In the genomic region with DNA sequence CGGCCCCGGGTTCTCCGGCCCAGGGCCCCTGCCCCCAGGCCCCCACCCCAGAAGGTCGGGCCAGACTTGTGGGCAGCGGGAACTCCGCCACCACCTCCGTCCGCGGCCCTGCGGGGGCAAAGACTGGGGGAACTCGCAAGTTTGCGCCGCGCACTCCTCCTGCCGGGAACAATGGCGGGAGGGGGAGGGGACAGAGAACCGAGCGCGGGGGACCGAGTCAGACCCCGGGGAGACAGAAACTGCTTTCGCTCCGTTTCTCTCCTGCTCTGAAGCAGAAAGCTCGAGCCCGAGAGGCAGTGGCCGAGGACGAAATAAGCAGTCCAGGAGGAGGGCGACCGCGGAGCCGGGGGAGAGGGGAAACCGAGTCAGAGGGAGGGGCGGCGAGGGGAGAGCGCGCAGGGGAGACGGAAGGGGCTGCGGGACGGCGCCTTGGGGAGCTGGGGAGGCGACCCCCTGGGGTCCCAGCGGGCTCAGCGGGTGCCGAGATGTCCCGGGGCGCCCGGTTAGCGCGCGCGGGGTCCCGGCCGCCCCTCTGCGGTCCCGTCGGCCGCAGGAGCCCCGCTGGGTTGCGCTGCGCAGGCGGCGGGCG, we compare ENCODE assay signal across 8 cellular contexts. TPM values are rescaled to one million over a fixed set of nuclear protein-coding genes. Genes with fewer than 3 reads are reported as not detected.
DNase-seq lines count a peak whose midpoint lies in the region; ATAC-seq, FAIRE-seq and TF ChIP-seq lines count a peak whose summit lies in the region.

No MANE protein-coding gene starts in this region.

- peak overlapping the region; percentile 90 for H2AFZ ChIP-seq in PC-3 (ENCODE audit: low read length)

- H3K27me3 Mint-ChIP-seq in memory B cell: no peaks in the 10 kb centered on the region

- POLR2A ChIA-PET in PC-3 (lab: Charles Lee; ENCODE audit: unreplicated experiment): interaction anchor here (0.5 kb wide), 1 partner anchor 19 kb away, joined by 3 read pairs; no protein-coding TSS in a partner anchor

- TF ChIP-seq CTCF in DOHH2 (IDR thresholded peaks at IDR 0.05; ENCODE audit: low read depth, low read length, poor library complexity, severe bottlenecking) (no peak), PC-3 (conservative IDR thresholded peaks at IDR 0.05; ENCODE audit: low read depth, low read length) (no peak), bronchial epithelial cell (IDR thresholded peaks at IDR 0.05; ENCODE audit: insufficient read depth, low read length, severe bottlenecking) (no peak)

- H3K9me3 ChIP-seq in DOHH2 (ENCODE audit: control insufficient read depth, insufficient read depth, low read length) (no peaks in the 10 kb centered on the region), PC-3 (ENCODE audit: low read length) (no peaks in the 10 kb centered on the region), subcutaneous abdominal adipose tissue (ENCODE audit: control insufficient read depth in 5 of 5, low read length in 5 of 5) (no peaks in the 10 kb centered on the region)

- FAIRE-seq in bronchial epithelial cell (lab: Jason Lieb, UNC): no peak

- H3K9ac ChIP-seq in PC-3 (ENCODE audit: low read length) (peak overlapping the region; percentile 40), subcutaneous abdominal adipose tissue (ENCODE audit: low read length in 5 of 5) (peak overlapping the region in 4 of 5 donors; percentile 70 to 78 (median 76))

- peak overlapping the region; percentile 63 for H3K4me2 ChIP-seq in DOHH2 (ENCODE audit: low read length)
- peak overlapping the region; percentile 90 for H3K4me2 ChIP-seq in PC-3 (ENCODE audit: low read length)

- H3K36me3 ChIP-seq in DOHH2 (ENCODE audit: control insufficient read depth, low read length) (no peaks in the 10 kb centered on the region), PC-3 (ENCODE audit: low read depth, low read length) (no peaks in the 10 kb centered on the region), bronchial epithelial cell (ENCODE audit: control insufficient read depth, insufficient read depth, low read length) (no peaks in the 10 kb centered on the region), subcutaneous abdominal adipose tissue (ENCODE audit: control insufficient read depth in 5 of 5, insufficient read depth in 5 of 5, low read length in 5 of 5) (peaks cover 0 to 6% (median 4%) of the 10 kb centered on the region in 5 donors)

- peak overlapping the region; percentile 56 for H3K4me3 ChIP-seq in DOHH2 (ENCODE audit: low read length)
- peak overlapping the region; percentile 78 for H3K4me3 ChIP-seq in PC-3 (ENCODE audit: low read length)
- peak overlapping the region; percentile 43 for H3K4me3 ChIP-seq in bronchial epithelial cell (ENCODE audit: low read depth, low read length)
- H3K4me3 ChIP-seq in subcutaneous abdominal adipose tissue (ENCODE audit: low read depth in 1 of 5, low read length in 5 of 5): peak overlapping the region; percentile 59 to 86 (median 79)

- BruUV-seq in PC-3 (replicated peaks; lab: Mats Ljungman, UMichigan): no TSS peak

- ATAC-seq in PC-3 (peak; percentile 12), memory B cell (ENCODE audit: low read depth) (peak; percentile 19), GM21717 (IDR thresholded peaks at IDR 0.05; ENCODE audit: unreplicated experiment) (no peak), esophagus mucosa (no peak)

- no peaks in the 10 kb centered on the region for H3K9me2 ChIP-seq in DOHH2 (replicated peaks; ENCODE audit: control insufficient read depth, low read length)
- H3K9me2 ChIP-seq in PC-3 (replicated peaks; ENCODE audit: low read length): no peaks in the 10 kb centered on the region

- CTCF ChIA-PET in PC-3 (lab: Charles Lee): no interaction called here

- H3K4me1 ChIP-seq in DOHH2 (ENCODE audit: control insufficient read depth, low read length) (peaks cover 16% of the 10 kb centered on the region), PC-3 (ENCODE audit: insufficient read depth, low read length) (peaks cover 10% of the 10 kb centered on the region), subcutaneous abdominal adipose tissue (ENCODE audit: control insufficient read depth in 5 of 5, insufficient read depth in 5 of 5, low read length in 5 of 5) (peaks cover 9 to 69% (median 56%) of the 10 kb centered on the region in 5 donors)

- H3K27me3 ChIP-seq in DOHH2 (ENCODE audit: control insufficient read depth, low read length) (peaks cover 30% of the 10 kb centered on the region), PC-3 (ENCODE audit: low read length) (no peaks in the 10 kb centered on the region), bronchial epithelial cell (ENCODE audit: control insufficient read depth, insufficient read depth, low read length) (peaks cover 10% of the 10 kb centered on the region), subcutaneous abdominal adipose tissue (ENCODE audit: control insufficient read depth in 5 of 5, insufficient read depth in 4 of 5, low read length in 5 of 5) (peaks cover 0 to 9% (median 0%) of the 10 kb centered on the region in 5 donors)

- H3K79me2 ChIP-seq in DOHH2 (ENCODE audit: control insufficient read depth, low read length) (no peaks in the 10 kb centered on the region), PC-3 (ENCODE audit: low read length) (peaks cover 9% of the 10 kb centered on the region)

- peaks cover 38% of the 10 kb centered on the region for H3K4me1 Mint-ChIP-seq in memory B cell

- intact Hi-C loops in PC-3 (cut with micrococcal nuclease): no loop called here

- H3K27ac ChIP-seq in DOHH2 (ENCODE audit: low read depth, low read length) (no peak overlapping the region), PC-3 (ENCODE audit: low read length) (no peak overlapping the region), subcutaneous abdominal adipose tissue (ENCODE audit: low read depth, low read length) (peak overlapping the region; percentile 60)

- no peaks in the 10 kb centered on the region for H3K36me3 Mint-ChIP-seq in memory B cell

- peak overlapping the region; percentile 91 for H3K4me3 Mint-ChIP-seq in memory B cell

- H3K27ac Mint-ChIP-seq in memory B cell: peak overlapping the region; percentile 75

- H3K9me3 Mint-ChIP-seq in memory B cell: no peaks in the 10 kb centered on the region

- H3F3A ChIP-seq in DOHH2 (ENCODE audit: control insufficient read depth, insufficient read depth) (no peaks in the 10 kb centered on the region; the same call in 1 of the 2 replicates), PC-3 (ENCODE audit: low read length, unreplicated experiment) (no peaks in the 10 kb centered on the region)

- H4K20me1 ChIP-seq in DOHH2 (ENCODE audit: control insufficient read depth, insufficient read depth, low read depth, low read length) (no peaks in the 10 kb centered on the region; the same call in 1 of the 2 replicates), PC-3 (ENCODE audit: low read length) (no peaks in the 10 kb centered on the region)

- DNase-seq in PC-3: no peak
- DNase-seq in bronchial epithelial cell (ENCODE audit: low read depth): no peak
- DNase-seq in memory B cell (ENCODE audit: low spot score in 2 of 2): peak; percentile 25 to 64
- DNase-seq in NCI-H2196 treated with DMSO at 0.1 percent for 48 hours (lab: John Stamatoyannopoulos, UW; ENCODE audit: unreplicated experiment): no peak

RNA-seq across cellular contexts. Expression of gene TP53I11, which starts 0.6 kb away (rescaled TPM):
- 30.8 and 32.8 TPM in 2 replicates for total RNA-seq in PC-3 (2014; rRNA removed)
- 1.8 and 4.9 TPM in 2 replicates for total RNA-seq in bronchial epithelial cell
- 18.1 TPM for total RNA-seq in esophagus mucosa

Comparison
In these comparisons a context has a peak if more than half of its experiments do, and no peak if none do; other contexts are left out.
1. ATAC-seq: peak in PC-3 (single experiment) and memory B cell (single experiment); none in GM21717 (single experiment) and esophagus mucosa (single experiment).
2. DNase-seq: peak in memory B cell (2 of 2); none in PC-3 (single experiment), bronchial epithelial cell (single experiment) and NCI-H2196 treated with DMSO at 0.1 percent for 48 hours (single experiment).
3. Peak in every context shown above with its lines, with median percentiles within 50 percentile points of each other: H3K4me3 ChIP-seq.